29 cellular contexts compared by ENCODE assay signal in genomic region chr6:79967178-79967577, GRCh38. TPM values are rescaled to one million over a fixed set of nuclear protein-coding genes. Genes with fewer than 3 reads are reported as not detected.
"Had no signal": no experiment of that assay in that cellular context is flagged by ENCODE, and none has a peak within 500 bp of the region (broad histone marks: within the 10 kb centered on the region; RNA-seq: fewer than 3 reads in every experiment).

No MANE protein-coding gene starts in this region.

- H3K9me3 ChIP-seq: ovary, right lobe of liver, suprapubic skin, testis, vagina had no signal

- ATAC-seq: naive thymus-derived CD4-positive, alpha-beta T cell; natural killer cell; psoas muscle; right cardiac atrium; right lobe of liver; stimulated activated effector memory CD8-positive, alpha-beta T cell treated with anti-CD3 and anti-CD28 coated beads, Interleukin-12 subunit alpha, Interleukin-12 subunit beta, amount 100 ng/mL, for 72 hours; stimulated activated naive B cell treated with anti-CD40 and anti-IgM and Interleukin-4, amounts not matched to agents 10 μg/mL and 1 μg/mL and 100 μg/mL, for 72 hours; stimulated activated naive CD8-positive, alpha-beta T cell treated with anti-CD3 and anti-CD28 coated beads, Interleukin-15, amount 100 ng/mL, for 72 hours had no signal

- H3K27ac Mint-ChIP-seq: naive thymus-derived CD4-positive, alpha-beta T cell; natural killer cell; nephron; neural progenitor cell; progenitor cell of endocrine pancreas; stimulated activated effector memory CD8-positive, alpha-beta T cell treated with anti-CD3 and anti-CD28 coated beads, Interleukin-12 subunit alpha, Interleukin-12 subunit beta, amount 100 ng/mL, for 72 hours; stimulated activated naive B cell treated with anti-CD40 and anti-IgM and Interleukin-4, amounts not matched to agents 10 μg/mL and 1 μg/mL and 100 μg/mL, for 72 hours; stimulated activated naive CD8-positive, alpha-beta T cell treated with anti-CD3 and anti-CD28 coated beads, Interleukin-15, amount 100 ng/mL, for 72 hours had no signal

- H3K27me3 Mint-ChIP-seq: progenitor cell of endocrine pancreas; stimulated activated naive CD8-positive, alpha-beta T cell treated with anti-CD3 and anti-CD28 coated beads, Interleukin-15, amount 100 ng/mL, for 72 hours had no signal

- H3K79me2 ChIP-seq: parathyroid adenoma had no signal

- H3K27ac ChIP-seq: neural progenitor cell, ovary, parathyroid adenoma, psoas muscle, right lobe of liver, sigmoid colon, suprapubic skin, testis, tibial artery, transverse colon, upper lobe of left lung, vagina had no signal

- H3K4me3 Mint-ChIP-seq: naive thymus-derived CD4-positive, alpha-beta T cell; natural killer cell; nephron; neural progenitor cell; stimulated activated effector memory CD8-positive, alpha-beta T cell treated with anti-CD3 and anti-CD28 coated beads, Interleukin-12 subunit alpha, Interleukin-12 subunit beta, amount 100 ng/mL, for 72 hours; stimulated activated naive B cell treated with anti-CD40 and anti-IgM and Interleukin-4, amounts not matched to agents 10 μg/mL and 1 μg/mL and 100 μg/mL, for 72 hours; stimulated activated naive CD8-positive, alpha-beta T cell treated with anti-CD3 and anti-CD28 coated beads, Interleukin-15, amount 100 ng/mL, for 72 hours had no signal

- H3K9ac ChIP-seq: neural progenitor cell, parathyroid adenoma had no signal

- H3K4me3 ChIP-seq: neural progenitor cell, ovary, psoas muscle, right lobe of liver, sigmoid colon, suprapubic skin, testis, tibial artery, transverse colon, upper lobe of left lung, vagina had no signal

- H3K4me1 Mint-ChIP-seq: natural killer cell; nephron; neural progenitor cell; stimulated activated naive B cell treated with anti-CD40 and anti-IgM and Interleukin-4, amounts not matched to agents 10 μg/mL and 1 μg/mL and 100 μg/mL, for 72 hours; stimulated activated naive CD8-positive, alpha-beta T cell treated with anti-CD3 and anti-CD28 coated beads, Interleukin-15, amount 100 ng/mL, for 72 hours had no signal

- H3K27me3 ChIP-seq: neural progenitor cell, ovary, right lobe of liver, sigmoid colon, suprapubic skin, testis, tibial artery, transverse colon, upper lobe of left lung, vagina had no signal

- DNase-seq: naive thymus-derived CD4-positive, alpha-beta T cell; natural killer cell; occipital lobe; ovary; posterior cingulate gyrus; psoas muscle; right cardiac atrium; right lobe of liver; sigmoid colon; small intestine; stimulated activated CD4-positive, alpha-beta T cell treated with anti-CD3 and anti-CD28 coated beads, Interleukin-15, amount 100 ng/mL, for 24 hours; stimulated activated CD4-positive, alpha-beta T cell treated with anti-CD3 and anti-CD28 coated beads, Interleukin-2, amount 100 ng/mL, for 24 hours; stimulated activated CD4-positive, alpha-beta T cell treated with anti-CD3 and anti-CD28 coated beads, Interleukin-2, amount 100 ng/mL, for 48 hours; stimulated activated CD4-positive, alpha-beta T cell treated with anti-CD3 and anti-CD28 coated beads, Interleukin-4, amount 100 ng/mL, for 24 hours; stimulated activated naive B cell treated with anti-CD40 and anti-IgM and Interleukin-4, amounts not matched to agents 10 μg/mL and 1 μg/mL and 100 μg/mL, for 72 hours; stimulated activated naive CD4-positive, alpha-beta T cell treated with Interleukin-2 at 50 U/mL for 16 hours; stimulated activated naive CD8-positive, alpha-beta T cell treated with anti-CD3 and anti-CD28 coated beads, Interleukin-15, amount 100 ng/mL, for 72 hours; substantia nigra; testis; tibial artery; transverse colon; upper lobe of left lung had no signal

- H3K4me2 ChIP-seq: neural progenitor cell had no signal

- H2AFZ ChIP-seq: neural progenitor cell, parathyroid adenoma had no signal

- H3K36me3 Mint-ChIP-seq: neural progenitor cell; stimulated activated effector memory CD8-positive, alpha-beta T cell treated with anti-CD3 and anti-CD28 coated beads, Interleukin-12 subunit alpha, Interleukin-12 subunit beta, amount 100 ng/mL, for 72 hours had no signal

- H3K4me1 ChIP-seq: neural progenitor cell, parathyroid adenoma, psoas muscle, right lobe of liver, sigmoid colon, suprapubic skin, testis, tibial artery, transverse colon, upper lobe of left lung, vagina had no signal

- H3K36me3 ChIP-seq: neural progenitor cell, ovary, right lobe of liver, sigmoid colon, suprapubic skin, tibial artery, transverse colon, upper lobe of left lung, vagina had no signal

RNA-seq across cellular contexts. Expression of gene ELOVL4, which starts 19.8 kb away (rescaled TPM):
- total RNA-seq: natural killer cell had no signal
